ENCODE assay signal across 33 cellular contexts in genomic region chr13:77691871-77692270, GRCh38. TPM values are rescaled to one million over a fixed set of nuclear protein-coding genes. Genes with fewer than 3 reads are reported as not detected.
"Had no signal": no experiment of that assay in that cellular context is flagged by ENCODE, and none has a peak within 500 bp of the region (broad histone marks: within the 10 kb centered on the region; RNA-seq: fewer than 3 reads in every experiment).

No MANE protein-coding gene starts in this region.

- H3K4me3 Mint-ChIP-seq: activated B cell treated with CpG ODN at 0.5 μM for 24 hours; activated CD4-positive, alpha-beta memory T cell treated with anti-CD3 and anti-CD28 coated beads for 36 hours; activated naive CD8-positive, alpha-beta T cell treated with anti-CD3 and anti-CD28 coated beads for 36 hours; central memory CD8-positive, alpha-beta T cell; T-cell had no signal

- H3K36me3 Mint-ChIP-seq: activated CD4-positive, alpha-beta memory T cell treated with anti-CD3 and anti-CD28 coated beads for 36 hours; activated naive CD8-positive, alpha-beta T cell treated with anti-CD3 and anti-CD28 coated beads for 36 hours; T-cell had no signal

- H3K4me1 ChIP-seq: Peyer's patch, SJSA1 had no signal

- H3K36me3 ChIP-seq: cardiac muscle cell, Peyer's patch, SJSA1 had no signal

- H3K9me3 ChIP-seq: Peyer's patch, SJSA1 had no signal

- H3K27me3 Mint-ChIP-seq: activated CD4-positive, alpha-beta memory T cell treated with anti-CD3 and anti-CD28 coated beads for 36 hours had no signal

- H3K4me3 ChIP-seq: cardiac muscle cell, Peyer's patch, SJSA1 had no signal

- H3K27me3 ChIP-seq: Peyer's patch had no signal

- DNase-seq: activated B cell treated with CpG ODN at 0.5 μM for 24 hours; activated CD4-positive, alpha-beta memory T cell treated with anti-CD3 and anti-CD28 coated beads for 36 hours; activated CD4-positive, alpha-beta T cell treated with anti-CD3 and anti-CD28 coated beads for 4 hours; activated CD4-positive, alpha-beta T cell treated with anti-CD3 and anti-CD28 coated beads, Interleukin-2, amount 50 U/mL, for 1 hour; activated CD4-positive, CD25-positive, alpha-beta regulatory T cell treated with anti-CD3 and anti-CD28 coated beads, Interleukin-2, amount 50 U/mL, for 72 hours; activated CD8-positive, alpha-beta memory T cell treated with anti-CD3 and anti-CD28 coated beads, Interleukin-2, amount 50 U/mL, for 4 hours; activated effector memory CD4-positive, alpha-beta T cell treated with Interleukin-2 at 50 U/mL for 16 hours; activated naive CD4-positive, alpha-beta T cell; activated naive CD4-positive, alpha-beta T cell treated with anti-CD3 and anti-CD28 coated beads, Interleukin-2, amount 50 U/mL, for 16 hours; activated naive CD8-positive, alpha-beta T cell treated with anti-CD3 and anti-CD28 coated beads for 36 hours; activated T-cell treated with anti-CD3 and anti-CD28 coated beads for 4 hours; activated T-cell treated with anti-CD3 and anti-CD28 coated beads, Interleukin-2, amount 50 U/mL, for 48 hours; amniotic stem cell; aorta; NCI-H1092 treated with DMSO at 0.1 percent for 48 hours; NCI-H1417 treated with DMSO at 0.1 percent for 48 hours; NCI-H187 treated with DMSO at 0.1 percent for 48 hours; NCI-H2081 treated with DMSO at 0.1 percent for 48 hours; NCI-H226; NCI-H446 treated with DMSO at 0.1 percent for 48 hours; NCI-H524; PC-3; Peyer's patch; RPMI8226; SHP77 treated with DMSO at 0.1 percent for 48 hours; T-cell; T-helper 2 cell; T-helper 9 cell had no signal

- H3K27ac Mint-ChIP-seq: activated B cell treated with CpG ODN at 0.5 μM for 24 hours; activated CD4-positive, alpha-beta memory T cell treated with anti-CD3 and anti-CD28 coated beads for 36 hours; activated naive CD8-positive, alpha-beta T cell treated with anti-CD3 and anti-CD28 coated beads for 36 hours; T-cell had no signal

- H3K27ac ChIP-seq: cardiac muscle cell, KMS-11, Peyer's patch, SJSA1, VCaP had no signal

- H3K9me3 Mint-ChIP-seq: activated CD4-positive, alpha-beta memory T cell treated with anti-CD3 and anti-CD28 coated beads for 36 hours; activated naive CD8-positive, alpha-beta T cell treated with anti-CD3 and anti-CD28 coated beads for 36 hours; central memory CD8-positive, alpha-beta T cell had no signal

RNA-seq across cellular contexts. Expression of gene SLAIN1, which starts 5.6 kb away (rescaled TPM):
- total RNA-seq: SJSA1 had no signal
